1 cellular context compared by ENCODE assay signal in genomic region chr9:79701651-79702050, GRCh38.
TF ChIP-seq lines count a peak whose summit lies in the region.

No MANE protein-coding gene starts in this region.

TF ChIP-seq in IMR-90, 13 proteins besides CTCF, POLR2A, EP300 and RAD21 (continued from another document):
- TF ChIP-seq USF2 (IDR thresholded peaks at IDR 0.05; ENCODE audit: low read depth, low read length) (no peak), SMC3 (IDR thresholded peaks at IDR 0.05; ENCODE audit: low read depth, low read length) (no peak), BHLHE40 (IDR thresholded peaks at IDR 0.05; ENCODE audit: low read depth, low read length) (no peak), RFX5 (IDR thresholded peaks at IDR 0.05; ENCODE audit: low read depth, low read length) (no peak), ELK1 (IDR thresholded peaks at IDR 0.05; ENCODE audit: borderline replicate concordance, low read depth, low read length) (no peak), FOS (IDR thresholded peaks at IDR 0.05; ENCODE audit: low read depth, low read length) (no peak), RCOR1 (IDR thresholded peaks at IDR 0.05; ENCODE audit: insufficient replicate concordance, low read length) (no peak), MXI1 (IDR thresholded peaks at IDR 0.05; ENCODE audit: borderline replicate concordance, low read depth, low read length) (no peak), MAFK (IDR thresholded peaks at IDR 0.05; ENCODE audit: low read depth, low read length) (no peak), CEBPB (IDR thresholded peaks at IDR 0.05; ENCODE audit: low read depth, low read length) (no peak), NFE2L2 (IDR thresholded peaks at IDR 0.05; ENCODE audit: low read depth, low read length) (no peak), CHD1 (IDR thresholded peaks at IDR 0.05; ENCODE audit: low read depth, low read length) (no peak)
